In genomic region chr7:5700391-5700985, GRCh38 we compare ENCODE assay signal across 11 cellular contexts.
DNase-seq lines count a peak whose midpoint lies in the region; ATAC-seq and TF ChIP-seq lines count a peak whose summit lies in the region.
"Had no signal": no experiment of that assay in that cellular context is flagged by ENCODE, and none has a peak within 500 bp of the region (broad histone marks: within the 10 kb centered on the region; RNA-seq: fewer than 3 reads in every experiment).

No MANE protein-coding gene starts in this region.

- H3K27me3 Mint-ChIP-seq in activated CD4-positive, alpha-beta T cell treated with anti-CD3 and anti-CD28 coated beads, Interleukin-2, amount 10 ng/mL, durations not matched to agents 7 days and 5 days, result no peaks in the 10 kb centered on the region
- H3K27me3 Mint-ChIP-seq in activated T-helper 2 cell treated with anti-CD3 and anti-CD28 coated beads, Interferon-gamma antibody, Interleukin-2, Interleukin-4, amounts not matched to agents 10 μg/mL and 5 μg/mL and 100 μg/mL, durations not matched to agents 14 hours and 24 hours and 36 hours (ENCODE audit: low read depth), result no peaks in the 10 kb centered on the region
- no peaks in the 10 kb centered on the region for H3K27me3 Mint-ChIP-seq in memory B cell

- DNase-seq in activated CD4-positive, alpha-beta T cell treated with anti-CD3 and anti-CD28 coated beads, Interleukin-2, amount 10 ng/mL, durations not matched to agents 7 days and 5 days, result no peak
- no peak for DNase-seq in activated CD4-positive, alpha-beta T cell treated with anti-CD3 and anti-CD28 coated beads, Interleukin-2, amount 50 U/mL, for 1 hour
- no peak for DNase-seq in activated T-helper 2 cell treated with anti-CD3 and anti-CD28 coated beads, Interferon-gamma antibody, Interleukin-2, Interleukin-4, amounts not matched to agents 10 μg/mL and 5 μg/mL and 100 μg/mL, durations not matched to agents 14 hours and 24 hours and 36 hours (ENCODE audit: low spot score)
- DNase-seq in memory B cell (ENCODE audit: low spot score in 2 of 2) (no peak), substantia nigra (lab: John Stamatoyannopoulos, UW) (no peak), NCI-H1092 (lab: John Stamatoyannopoulos, UW) (no peak), GM13977 (ENCODE audit: low spot score) (no peak)
- DNase-seq: activated gamma-delta T cell, GOT3, NCI-H774 had no signal

- no peaks in the 10 kb centered on the region for H3K9me3 Mint-ChIP-seq in activated CD4-positive, alpha-beta T cell treated with anti-CD3 and anti-CD28 coated beads, Interleukin-2, amount 10 ng/mL, durations not matched to agents 7 days and 5 days
- H3K9me3 Mint-ChIP-seq in activated T-helper 2 cell treated with anti-CD3 and anti-CD28 coated beads, Interferon-gamma antibody, Interleukin-2, Interleukin-4, amounts not matched to agents 10 μg/mL and 5 μg/mL and 100 μg/mL, durations not matched to agents 14 hours and 24 hours and 36 hours, result no peaks in the 10 kb centered on the region
- no peaks in the 10 kb centered on the region for H3K9me3 Mint-ChIP-seq in memory B cell

- POLR2A ChIA-PET in activated CD4-positive, alpha-beta T cell treated with anti-CD3 and anti-CD28 coated beads, Interleukin-2, amount 10 ng/mL, durations not matched to agents 7 days and 5 days (lab: Charles Lee), result interaction anchor here (1.0 to 1.3 kb wide), 2 partner anchors 18 to 178 kb away, joined by 3 read pairs; no protein-coding TSS in a partner anchor

- intact Hi-C loops in activated T-helper 2 cell treated with anti-CD3 and anti-CD28 coated beads, Interferon-gamma antibody, Interleukin-2, Interleukin-4, amounts not matched to agents 10 μg/mL and 5 μg/mL and 100 μg/mL, durations not matched to agents 14 hours and 24 hours and 36 hours (cut with micrococcal nuclease), result loop anchor here (2.0 kb wide), 2 partner anchors 80 to 304 kb away; partner anchors contain the start of gene RNF216

- peaks cover 38% of the 10 kb centered on the region for H3K36me3 Mint-ChIP-seq in activated CD4-positive, alpha-beta T cell treated with anti-CD3 and anti-CD28 coated beads, Interleukin-2, amount 10 ng/mL, durations not matched to agents 7 days and 5 days (ENCODE audit: low read depth)
- peaks cover 57% of the 10 kb centered on the region for H3K36me3 Mint-ChIP-seq in activated T-helper 2 cell treated with anti-CD3 and anti-CD28 coated beads, Interferon-gamma antibody, Interleukin-2, Interleukin-4, amounts not matched to agents 10 μg/mL and 5 μg/mL and 100 μg/mL, durations not matched to agents 14 hours and 24 hours and 36 hours (ENCODE audit: low read depth)
- H3K36me3 Mint-ChIP-seq in memory B cell, result peaks cover 8% of the 10 kb centered on the region

- peak overlapping the region; percentile 81 for H3K27ac ChIP-seq in substantia nigra (ENCODE audit: low read depth, low read length, poor library complexity, severe bottlenecking)

- ATAC-seq in memory B cell (ENCODE audit: low read depth) (no peak), GM18519 (IDR thresholded peaks at IDR 0.05; ENCODE audit: low FRiP score, unreplicated experiment) (no peak)

- H3K4me3 Mint-ChIP-seq in activated CD4-positive, alpha-beta T cell treated with anti-CD3 and anti-CD28 coated beads, Interleukin-2, amount 10 ng/mL, durations not matched to agents 7 days and 5 days, result no peak overlapping the region
- peak overlapping the region; percentile 54 for H3K4me3 Mint-ChIP-seq in activated T-helper 2 cell treated with anti-CD3 and anti-CD28 coated beads, Interferon-gamma antibody, Interleukin-2, Interleukin-4, amounts not matched to agents 10 μg/mL and 5 μg/mL and 100 μg/mL, durations not matched to agents 14 hours and 24 hours and 36 hours (ENCODE audit: low read depth)
- H3K4me3 Mint-ChIP-seq in memory B cell, result no peak overlapping the region

- in situ Hi-C loops in GM13977 (cut with MboI; ENCODE audit: low pct_unique_long_range_greater_than_20kb, low sequenced_read_pairs, unreplicated experiment), result no loop called here

- H3K27ac Mint-ChIP-seq in activated CD4-positive, alpha-beta T cell treated with anti-CD3 and anti-CD28 coated beads, Interleukin-2, amount 10 ng/mL, durations not matched to agents 7 days and 5 days, result peak overlapping the region; percentile 76
- H3K27ac Mint-ChIP-seq in activated T-helper 2 cell treated with anti-CD3 and anti-CD28 coated beads, Interferon-gamma antibody, Interleukin-2, Interleukin-4, amounts not matched to agents 10 μg/mL and 5 μg/mL and 100 μg/mL, durations not matched to agents 14 hours and 24 hours and 36 hours, result peak overlapping the region; percentile 91
- H3K27ac Mint-ChIP-seq in memory B cell, result peak overlapping the region; percentile 93

- CTCF ChIA-PET in activated CD4-positive, alpha-beta T cell treated with anti-CD3 and anti-CD28 coated beads, Interleukin-2, amount 10 ng/mL, durations not matched to agents 7 days and 5 days (lab: Charles Lee), result interaction anchor here (1.2 to 1.8 kb wide), 2 partner anchors 11 to 203 kb away, joined by 3 to 6 read pairs; no protein-coding TSS in a partner anchor

- TF ChIP-seq CTCF in GM13977 (IDR thresholded peaks at IDR 0.05; ENCODE audit: extremely low read depth, insufficient read depth, missing control alignments), result no peak

- H3K4me1 Mint-ChIP-seq in activated CD4-positive, alpha-beta T cell treated with anti-CD3 and anti-CD28 coated beads, Interleukin-2, amount 10 ng/mL, durations not matched to agents 7 days and 5 days, result peaks cover 84% of the 10 kb centered on the region
- peaks cover 70% of the 10 kb centered on the region for H3K4me1 Mint-ChIP-seq in activated T-helper 2 cell treated with anti-CD3 and anti-CD28 coated beads, Interferon-gamma antibody, Interleukin-2, Interleukin-4, amounts not matched to agents 10 μg/mL and 5 μg/mL and 100 μg/mL, durations not matched to agents 14 hours and 24 hours and 36 hours (ENCODE audit: low read depth)
- H3K4me1 Mint-ChIP-seq in memory B cell, result peaks cover 48% of the 10 kb centered on the region
